Comparison of ENCODE assay signal across 8 cellular contexts in genomic region chr19:48837081-48837524, GRCh38. TPM values are rescaled to one million over a fixed set of nuclear protein-coding genes. Genes with fewer than 3 reads are reported as not detected.
DNase-seq lines count a peak whose midpoint lies in the region; ATAC-seq lines count a peak whose summit lies in the region.

No MANE protein-coding gene starts in this region.

- WGBS in esophagus, 2 donors = 30 to 35% methylated on average over 29 of the region's 29 CpGs

- H3K27ac ChIP-seq in esophagus (ENCODE audit: low read depth in 2 of 2, low read length in 1 of 2) (peak overlapping the region; percentile 26 to 44), muscle layer of colon (ENCODE audit: low read depth, low read length) (peak overlapping the region; percentile 80)

- peak; percentile 78 for ATAC-seq in HG02798 (IDR thresholded peaks at IDR 0.05; ENCODE audit: poor library complexity, unreplicated experiment)
- ATAC-seq in HG03571 (IDR thresholded peaks at IDR 0.05; ENCODE audit: unreplicated experiment) = no peak

- no peak overlapping the region for H3K4me3 ChIP-seq in esophagus (ENCODE audit: low read depth in 1 of 2, low read length in 2 of 2)
- H3K4me3 ChIP-seq in muscle layer of colon (ENCODE audit: low read depth in 1 of 2, low read length in 2 of 2) = peak overlapping the region; percentile 25 to 53

- H3K9ac ChIP-seq in muscle layer of colon (ENCODE audit: low read length) = peak overlapping the region; percentile 80

- H3K4me1 ChIP-seq in esophagus (ENCODE audit: control insufficient read depth in 2 of 2, insufficient read depth in 2 of 2, low read length in 1 of 2) (no peaks in the 10 kb centered on the region), muscle layer of colon (ENCODE audit: insufficient read depth, low read length) (peaks cover 8% of the 10 kb centered on the region)

- H3K27me3 ChIP-seq in esophagus (ENCODE audit: control insufficient read depth in 1 of 2, insufficient read depth in 2 of 2, low read length in 2 of 2) (no peaks in the 10 kb centered on the region), muscle layer of colon (ENCODE audit: control insufficient read depth in 1 of 2, insufficient read depth in 2 of 2, low read length in 2 of 2) (no peaks in the 10 kb centered on the region)

- no peaks in the 10 kb centered on the region for H3K36me3 ChIP-seq in esophagus (ENCODE audit: control insufficient read depth in 2 of 2, insufficient read depth in 2 of 2, low read length in 1 of 2)
- H3K36me3 ChIP-seq in muscle layer of colon (ENCODE audit: insufficient read depth, low read length) = no peaks in the 10 kb centered on the region

- H3K9me3 ChIP-seq in esophagus (ENCODE audit: control insufficient read depth in 2 of 2, insufficient read depth in 1 of 2, low read depth in 1 of 2, low read length in 1 of 2) (no peaks in the 10 kb centered on the region), muscle layer of colon (ENCODE audit: low read length) (no peaks in the 10 kb centered on the region)

- DNase-seq in DMS153 treated with DMSO at 0.1 percent for 48 hours (lab: John Stamatoyannopoulos, UW; ENCODE audit: unreplicated experiment) (peak; percentile 8), NOMO-1 treated with dmso at 0.1 percent for 144 hours (lab: John Stamatoyannopoulos, UW; ENCODE audit: unreplicated experiment) (peak; percentile 66), activated T-cell treated with anti-CD3 and anti-CD28 coated beads for 48 hours (ENCODE audit: low read depth) (peak; percentile 74)
- DNase-seq in stimulated activated CD8-positive, alpha-beta memory T cell treated with anti-CD3 and anti-CD28 coated beads, Interleukin-7, amount 100 ng/mL, for 1 hour (ENCODE audit: low read depth in 2 of 2) = peak; percentile 53 to 61

RNA-seq across cellular contexts. Expression of gene HSD17B14, which starts 0.8 kb away (rescaled TPM):
- 1 to 10 TPM; 2.2 to 3.4 TPM for polyA plus RNA-seq in esophagus

RNA-seq across cellular contexts. Expression of gene BCAT2, which starts 26.3 kb away (rescaled TPM):
- 10 to 100 TPM; 21.9 to 31.4 TPM for polyA plus RNA-seq in esophagus

RNA-seq across cellular contexts. Expression of gene PLEKHA4, which starts 31.3 kb away (rescaled TPM):
- 1 to 10 TPM; 8.6 to 9.2 TPM for polyA plus RNA-seq in esophagus

RNA-seq across cellular contexts. Expression of gene PPP1R15A, which starts 35.1 kb away (rescaled TPM):
- 100 to 1,000 TPM in 1 of 2 donors, 10 to 100 TPM in 1; 38.0 to 145 TPM for polyA plus RNA-seq in esophagus

Comparison
In these comparisons a context has a peak if more than half of its experiments do, and no peak if none do; other contexts are left out.
1. DNase-seq: peak in every context shown above with its lines; median percentile 74 in activated T-cell treated with anti-CD3 and anti-CD28 coated beads for 48 hours; 66 in NOMO-1 treated with dmso at 0.1 percent for 144 hours; 57 in stimulated activated CD8-positive, alpha-beta memory T cell treated with anti-CD3 and anti-CD28 coated beads, Interleukin-7, amount 100 ng/mL, for 1 hour; 8 in DMS153 treated with DMSO at 0.1 percent for 48 hours.
2. H3K4me3 ChIP-seq: peak in muscle layer of colon (2 of 2); none in esophagus (0 of 2).